In the genomic region with DNA sequence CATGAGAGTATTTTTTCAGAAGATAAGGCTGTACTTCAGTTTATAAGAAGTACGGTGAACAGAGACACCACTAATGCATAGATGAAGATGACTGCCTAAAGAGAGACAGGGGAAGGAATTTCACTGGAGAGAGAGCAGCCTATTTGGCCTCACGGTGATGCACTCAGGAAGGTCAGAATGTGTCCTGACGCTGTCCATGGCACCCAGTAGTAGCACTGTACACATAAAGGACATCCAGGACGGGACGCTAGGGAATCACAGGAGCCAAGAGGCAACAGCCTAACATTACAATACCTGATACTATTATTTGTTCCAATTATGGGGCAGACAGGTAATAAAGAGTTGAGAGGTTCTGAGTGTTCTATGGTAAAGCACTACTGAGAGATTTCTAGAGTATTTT, we compare ENCODE assay signal across 25 cellular contexts.
"Had no signal": no experiment of that assay in that cellular context is flagged by ENCODE, and none has a peak within 500 bp of the region (broad histone marks: within the 10 kb centered on the region; RNA-seq: fewer than 3 reads in every experiment).

No MANE protein-coding gene starts in this region.

- H3K27ac ChIP-seq: cardiac muscle cell, epithelial cell of prostate, spleen, testis, upper lobe of left lung had no signal

- H3K27me3 Mint-ChIP-seq: stimulated activated memory B cell treated with anti-CD40 and anti-IgM and Interleukin-4, amounts not matched to agents 10 μg/mL and 1 μg/mL and 100 μg/mL, for 72 hours had no signal

- H3K27me3 ChIP-seq: spleen, testis, upper lobe of left lung had no signal

- H3K4me3 ChIP-seq: cardiac muscle cell, spleen, testis, upper lobe of left lung had no signal

- DNase-seq: activated CD4-positive, alpha-beta memory T cell treated with anti-CD3 and anti-CD28 coated beads for 36 hours; activated CD8-positive, alpha-beta memory T cell treated with anti-CD3 and anti-CD28 coated beads, Interleukin-2, amount 10 ng/mL, durations not matched to agents 7 days and 5 days; activated naive CD4-positive, alpha-beta T cell treated with Interleukin-2 at 50 U/mL for 16 hours; activated naive CD8-positive, alpha-beta T cell treated with anti-CD3 and anti-CD28 coated beads, Interleukin-2, amount 10 ng/mL, durations not matched to agents 7 days and 5 days; amygdala; dermis blood vessel endothelial cell; effector memory CD4-positive, alpha-beta T cell; foreskin melanocyte; glutamatergic neuron; hypothalamus; kidney; mammary epithelial cell; nephron progenitor cell; nucleus accumbens; retina; spleen; stimulated activated CD4-positive, alpha-beta T cell treated with anti-CD3 and anti-CD28 coated beads, Interleukin-4, amount 100 ng/mL, for 4 hours; T-helper 2 cell; testis; upper lobe of left lung had no signal

- H3K27ac Mint-ChIP-seq: activated CD4-positive, alpha-beta memory T cell treated with anti-CD3 and anti-CD28 coated beads for 36 hours; activated CD8-positive, alpha-beta memory T cell treated with anti-CD3 and anti-CD28 coated beads, Interleukin-2, amount 10 ng/mL, durations not matched to agents 7 days and 5 days; activated naive CD8-positive, alpha-beta T cell treated with anti-CD3 and anti-CD28 coated beads, Interleukin-2, amount 10 ng/mL, durations not matched to agents 7 days and 5 days; activated T-helper 2 cell treated with anti-CD3 and anti-CD28 coated beads, Interferon-gamma antibody, Interleukin-2, Interleukin-4, amounts not matched to agents 10 μg/mL and 5 μg/mL and 100 μg/mL, durations not matched to agents 14 hours and 24 hours and 36 hours; nephron progenitor cell; stimulated activated memory B cell treated with anti-CD40 and anti-IgM and Interleukin-4, amounts not matched to agents 10 μg/mL and 1 μg/mL and 100 μg/mL, for 72 hours had no signal

- H3K9me3 Mint-ChIP-seq: activated CD4-positive, alpha-beta memory T cell treated with anti-CD3 and anti-CD28 coated beads for 36 hours; activated naive CD8-positive, alpha-beta T cell treated with anti-CD3 and anti-CD28 coated beads, Interleukin-2, amount 10 ng/mL, durations not matched to agents 7 days and 5 days; activated T-helper 2 cell treated with anti-CD3 and anti-CD28 coated beads, Interferon-gamma antibody, Interleukin-2, Interleukin-4, amounts not matched to agents 10 μg/mL and 5 μg/mL and 100 μg/mL, durations not matched to agents 14 hours and 24 hours and 36 hours; nephron progenitor cell; stimulated activated memory B cell treated with anti-CD40 and anti-IgM and Interleukin-4, amounts not matched to agents 10 μg/mL and 1 μg/mL and 100 μg/mL, for 72 hours had no signal

- H3K36me3 Mint-ChIP-seq: activated CD4-positive, alpha-beta memory T cell treated with anti-CD3 and anti-CD28 coated beads for 36 hours; activated CD8-positive, alpha-beta memory T cell treated with anti-CD3 and anti-CD28 coated beads, Interleukin-2, amount 10 ng/mL, durations not matched to agents 7 days and 5 days; activated naive CD8-positive, alpha-beta T cell treated with anti-CD3 and anti-CD28 coated beads, Interleukin-2, amount 10 ng/mL, durations not matched to agents 7 days and 5 days; stimulated activated memory B cell treated with anti-CD40 and anti-IgM and Interleukin-4, amounts not matched to agents 10 μg/mL and 1 μg/mL and 100 μg/mL, for 72 hours had no signal

- FAIRE-seq: kidney had no signal

- H3K9me3 ChIP-seq: spleen, testis, upper lobe of left lung had no signal

- H3K4me3 Mint-ChIP-seq: activated CD4-positive, alpha-beta memory T cell treated with anti-CD3 and anti-CD28 coated beads for 36 hours; activated CD8-positive, alpha-beta memory T cell treated with anti-CD3 and anti-CD28 coated beads, Interleukin-2, amount 10 ng/mL, durations not matched to agents 7 days and 5 days; activated naive CD8-positive, alpha-beta T cell treated with anti-CD3 and anti-CD28 coated beads, Interleukin-2, amount 10 ng/mL, durations not matched to agents 7 days and 5 days; nephron progenitor cell; stimulated activated memory B cell treated with anti-CD40 and anti-IgM and Interleukin-4, amounts not matched to agents 10 μg/mL and 1 μg/mL and 100 μg/mL, for 72 hours had no signal

- ATAC-seq: activated CD8-positive, alpha-beta memory T cell treated with anti-CD3 and anti-CD28 coated beads, Interleukin-2, amount 10 ng/mL, durations not matched to agents 7 days and 5 days; left lobe of liver; stimulated activated memory B cell treated with anti-CD40 and anti-IgM and Interleukin-4, amounts not matched to agents 10 μg/mL and 1 μg/mL and 100 μg/mL, for 72 hours had no signal

- H3K36me3 ChIP-seq: cardiac muscle cell, spleen, upper lobe of left lung had no signal
